6 cellular contexts compared by ENCODE assay signal in the genomic region with DNA sequence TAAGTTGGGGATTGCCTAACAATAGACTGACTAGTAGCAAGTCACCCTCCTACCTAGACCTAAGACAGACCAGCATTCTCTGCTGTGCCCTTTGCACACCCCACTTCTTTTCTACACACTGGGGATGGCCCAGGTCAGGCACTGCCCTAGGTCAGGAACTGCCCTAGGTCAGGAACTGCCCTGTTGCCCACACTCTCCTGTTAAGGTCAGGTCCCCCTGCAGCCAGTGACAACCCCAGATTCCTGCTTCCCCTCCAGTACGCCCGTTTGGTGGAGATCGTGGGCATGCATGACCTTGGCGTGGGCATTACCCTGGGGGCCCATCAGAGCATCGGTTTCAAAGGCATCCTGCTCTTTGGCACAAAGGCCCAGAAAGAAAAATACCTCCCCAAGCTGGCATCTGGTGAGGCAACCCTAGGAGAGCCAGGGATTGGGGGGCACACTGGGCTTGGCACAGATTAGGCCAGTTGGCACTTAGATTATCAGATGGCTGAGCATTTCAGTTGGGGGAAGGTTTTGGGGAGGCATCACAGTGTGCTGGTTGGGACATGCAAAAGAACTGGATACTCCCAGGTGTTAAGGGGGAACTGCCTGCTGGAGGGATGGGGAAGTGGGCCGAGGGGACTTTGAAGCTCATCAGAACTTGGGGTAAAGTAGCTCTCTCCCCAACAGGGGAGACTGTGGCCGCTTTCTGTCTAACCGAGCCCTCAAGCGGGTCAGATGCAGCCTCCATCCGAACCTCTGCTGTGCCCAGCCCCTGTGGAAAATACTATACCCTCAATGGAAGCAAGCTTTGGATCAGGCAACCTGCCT. TPM values are rescaled to one million over a fixed set of nuclear protein-coding genes. Genes with fewer than 3 reads are reported as not detected.
DNase-seq lines count a peak whose midpoint lies in the region; ATAC-seq and TF ChIP-seq lines count a peak whose summit lies in the region.

No MANE protein-coding gene starts in this region.

- H3K27ac Mint-ChIP-seq in endothelial cell (ENCODE audit: unreplicated experiment): peak overlapping the region; percentile 36

- ATAC-seq in HG03442 (IDR thresholded peaks at IDR 0.05; ENCODE audit: unreplicated experiment) (no peak), GM19397 (IDR thresholded peaks at IDR 0.05; ENCODE audit: unreplicated experiment) (no peak)

- POLR2A ChIA-PET in PC-9 (lab: Charles Lee; ENCODE audit: unreplicated experiment): interaction anchor here (0.5 to 1.1 kb wide), 4 partner anchors 20 to 352 kb away, joined by 3 to 5 read pairs (median 4); a partner anchor contains a TSS

- peaks cover 59% of the 10 kb centered on the region for H3F3A ChIP-seq in PC-9 (ENCODE audit: insufficient read depth, low read depth)

- H3K27me3 ChIP-seq in PC-9 (ENCODE audit: insufficient read depth, low read depth) (no peaks in the 10 kb centered on the region), skeletal muscle tissue (ENCODE audit: control insufficient read depth in 3 of 3, insufficient read depth in 3 of 3, low read length in 3 of 3) (no peaks in the 10 kb centered on the region)

- H3K4me3 ChIP-seq in PC-9 (peak overlapping the region; percentile 77), skeletal muscle tissue (ENCODE audit: low read length in 3 of 3) (peak overlapping the region; percentile 78 to 92 (median 86))

- H3K27me3 Mint-ChIP-seq in endothelial cell (ENCODE audit: unreplicated experiment): peaks cover 37% of the 10 kb centered on the region

- no peak overlapping the region for H2AFZ ChIP-seq in PC-9

- intact Hi-C loops in PC-9 (cut with micrococcal nuclease; ENCODE audit: unreplicated experiment): loop anchor here (5.0 kb wide), 1 partner anchor 86 kb away; a partner anchor contains a TSS

- DNase-seq in PC-9 (no peak), endothelial cell (ENCODE audit: low spot score) (no peak), NCI-H524 (lab: John Stamatoyannopoulos, UW) (no peak)

- peak overlapping the region; percentile 89 for H3K4me2 ChIP-seq in PC-9

- H3K27ac ChIP-seq in PC-9: peak overlapping the region; percentile 98
- peak overlapping the region; percentile 95 for H3K27ac ChIP-seq in skeletal muscle tissue (ENCODE audit: low read depth, low read length)

- CTCF ChIA-PET in PC-9 (lab: Charles Lee): interaction anchor here (0.5 to 1.1 kb wide), 3 partner anchors 18 to 179 kb away, joined by 4 to 13 read pairs (median 4); a partner anchor contains a TSS

- H3K36me3 ChIP-seq in PC-9 (ENCODE audit: low read depth): peaks cover 31% of the 10 kb centered on the region
- H3K36me3 ChIP-seq in skeletal muscle tissue (ENCODE audit: control insufficient read depth in 3 of 3, insufficient read depth in 3 of 3, low read length in 3 of 3): peaks cover 49 to 58% (median 55%) of the 10 kb centered on the region in 3 donors

- H3K4me3 Mint-ChIP-seq in endothelial cell (ENCODE audit: unreplicated experiment): peak overlapping the region; percentile 95

- peaks cover 36% of the 10 kb centered on the region for H3K4me1 Mint-ChIP-seq in endothelial cell (ENCODE audit: unreplicated experiment)

- H3K9ac ChIP-seq in skeletal muscle tissue (ENCODE audit: low read depth in 1 of 3, low read length in 3 of 3): peak overlapping the region; percentile 29 to 96 (median 92)

- no TSS peak for BruUV-seq in PC-9 (replicated peaks; lab: Mats Ljungman, UMichigan)

- H3K9me3 ChIP-seq in PC-9 (ENCODE audit: insufficient read depth, low read depth) (no peaks in the 10 kb centered on the region), skeletal muscle tissue (ENCODE audit: control insufficient read depth in 3 of 3, low read length in 3 of 3) (no peaks in the 10 kb centered on the region)

- H3K79me2 ChIP-seq in PC-9 (ENCODE audit: low read depth): peaks cover 34% of the 10 kb centered on the region

- peaks cover 36% of the 10 kb centered on the region for H4K20me1 ChIP-seq in PC-9 (ENCODE audit: insufficient read depth)

- H3K9me3 Mint-ChIP-seq in endothelial cell (ENCODE audit: unreplicated experiment): no peaks in the 10 kb centered on the region

- no peak for TF ChIP-seq CTCF in PC-9 (conservative IDR thresholded peaks at IDR 0.05)
- no peak for TF ChIP-seq CTCF in endothelial cell (IDR thresholded peaks at IDR 0.05; ENCODE audit: unreplicated experiment)

- H3K36me3 Mint-ChIP-seq in endothelial cell (ENCODE audit: low read depth, unreplicated experiment): peaks cover 21% of the 10 kb centered on the region

- H3K9me2 ChIP-seq in PC-9 (ENCODE audit: insufficient read depth): no peaks in the 10 kb centered on the region

- H3K4me1 ChIP-seq in PC-9 (replicated peaks; ENCODE audit: insufficient read depth) (peaks cover 33% of the 10 kb centered on the region), skeletal muscle tissue (ENCODE audit: control insufficient read depth in 3 of 3, insufficient read depth in 3 of 3, low read length in 3 of 3) (peaks cover 67 to 69% (median 68%) of the 10 kb centered on the region in 3 donors)

RNA-seq across cellular contexts. Expression of a gene that starts 1.7 kb away (rescaled TPM):
- total RNA-seq in PC-9 (2021) (531 and 604 TPM in 2 replicates), endothelial cell (ENCODE audit: unreplicated experiment) (281 TPM), skeletal muscle tissue (119 TPM)

RNA-seq across cellular contexts. Expression of a gene that starts 1.9 kb away (rescaled TPM):
- total RNA-seq in PC-9 (2021) (27.1 and 32.8 TPM in 2 replicates), endothelial cell (ENCODE audit: unreplicated experiment) (44.3 TPM), skeletal muscle tissue (7.3 TPM)

RNA-seq across cellular contexts. Expression of a gene that starts 12.8 kb away (rescaled TPM):
- total RNA-seq in PC-9 (2021): 77.9 and 86.8 TPM in 2 replicates
- 58.2 TPM for total RNA-seq in endothelial cell (ENCODE audit: unreplicated experiment)
- total RNA-seq in skeletal muscle tissue: 63.2 TPM

RNA-seq across cellular contexts. Expression of a gene that starts 17.8 kb away (rescaled TPM):
- total RNA-seq in PC-9 (2021) (64.5 and 65.8 TPM in 2 replicates), endothelial cell (ENCODE audit: unreplicated experiment) (80.9 TPM), skeletal muscle tissue (30.3 TPM)

RNA-seq across cellular contexts. Expression of a gene that starts 20.8 kb away (rescaled TPM):
- 424 and 457 TPM in 2 replicates for total RNA-seq in PC-9 (2021)
- 418 TPM for total RNA-seq in endothelial cell (ENCODE audit: unreplicated experiment)
- total RNA-seq in skeletal muscle tissue: 259 TPM
